In genomic region chr2:28958689-28959088, GRCh38 we compare ENCODE assay signal across 8 cellular contexts. TPM values are rescaled to one million over a fixed set of nuclear protein-coding genes. Genes with fewer than 3 reads are reported as not detected.
DNase-seq lines count a peak whose midpoint lies in the region; ATAC-seq and TF ChIP-seq lines count a peak whose summit lies in the region.

No MANE protein-coding gene starts in this region.

- H3K27me3 Mint-ChIP-seq in Caco-2 (ENCODE audit: insufficient read depth, unreplicated experiment) = no peaks in the 10 kb centered on the region
- H3K27me3 Mint-ChIP-seq in naive B cell = no peaks in the 10 kb centered on the region

- H3K9me3 ChIP-seq in Caco-2 (no peaks in the 10 kb centered on the region), esophagus squamous epithelium (no peaks in the 10 kb centered on the region), vagina (no peaks in the 10 kb centered on the region)

- H3K4me3 ChIP-seq in Caco-2 (ENCODE audit: low read depth, low read length) = no peak overlapping the region
- no peak overlapping the region for H3K4me3 ChIP-seq in HFF-Myc (replicated peaks; ENCODE audit: low read depth, low read length)
- no peak overlapping the region for H3K4me3 ChIP-seq in esophagus squamous epithelium
- H3K4me3 ChIP-seq in vagina = no peak overlapping the region

- H3K36me3 Mint-ChIP-seq in Caco-2 (ENCODE audit: insufficient read depth, unreplicated experiment) = no peaks in the 10 kb centered on the region
- no peaks in the 10 kb centered on the region for H3K36me3 Mint-ChIP-seq in naive B cell

- 10 to 11% methylated on average over 8 to 9 of the region's 9 CpGs for whole genome bisulfite sequencing in esophagus squamous epithelium, 2 donors

- H3K9me3 Mint-ChIP-seq in Caco-2 (ENCODE audit: unreplicated experiment) (no peaks in the 10 kb centered on the region), naive B cell (no peaks in the 10 kb centered on the region)

- no peaks in the 10 kb centered on the region for H3K4me1 ChIP-seq in Caco-2
- H3K4me1 ChIP-seq in esophagus squamous epithelium = peaks cover 0 to 12% (median 4%) of the 10 kb centered on the region in 3 donors
- no peaks in the 10 kb centered on the region for H3K4me1 ChIP-seq in vagina

- no peaks in the 10 kb centered on the region for H3K4me1 Mint-ChIP-seq in Caco-2 (ENCODE audit: low read depth, unreplicated experiment)
- peaks cover 0 to 4% (median 2%) of the 10 kb centered on the region in 3 donors for H3K4me1 Mint-ChIP-seq in naive B cell

- peak; percentile 25 to 38 for ATAC-seq in naive B cell (ENCODE audit: low read depth in 2 of 2)
- ATAC-seq in GM21825 (IDR thresholded peaks at IDR 0.05; ENCODE audit: unreplicated experiment) = no peak

- CTCF ChIA-PET in Caco-2 (lab: Charles Lee) = interaction anchor here (0.7 to 1.2 kb wide), 6 partner anchors 38 to 1695 kb away, joined by 3 to 6 read pairs (median 3); no protein-coding TSS in a partner anchor

- H3K27ac ChIP-seq in esophagus squamous epithelium = no peak overlapping the region
- H3K27ac ChIP-seq in vagina = no peak overlapping the region

- H3K36me3 ChIP-seq in Caco-2 (ENCODE audit: control insufficient read depth, insufficient read depth, low read length) (no peaks in the 10 kb centered on the region), esophagus squamous epithelium (no peaks in the 10 kb centered on the region), vagina (no peaks in the 10 kb centered on the region)

- TF ChIP-seq POLR2A in esophagus squamous epithelium (IDR thresholded peaks at IDR 0.05) = no peak
- no peak for TF ChIP-seq POLR2A in vagina (IDR thresholded peaks at IDR 0.05)

- H3K27me3 ChIP-seq in Caco-2 (replicated peaks; ENCODE audit: control insufficient read depth, insufficient read depth, low read length) (no peaks in the 10 kb centered on the region), esophagus squamous epithelium (no peaks in the 10 kb centered on the region), vagina (no peaks in the 10 kb centered on the region)

- DNase-seq in Caco-2 (peak; percentile 69 to 77), HFF-Myc (ENCODE audit: extremely low read depth, low read depth) (peak; percentile 52), NCI-H510A (lab: John Stamatoyannopoulos, UW) (peak; percentile 33), esophagus squamous epithelium (lab: John Stamatoyannopoulos, UW) (no peak), naive B cell (peak; percentile 18), vagina (ENCODE audit: extremely low spot score in 2 of 2) (no peak)
- peak; percentile 13 to 34 for DNase-seq in activated CD4-positive, alpha-beta T cell treated with anti-CD3 and anti-CD28 coated beads, Interleukin-2, amount 50 U/mL, for 48 hours

- no TSS peak for BruUV-seq in Caco-2 (replicated peaks; lab: Mats Ljungman, UMichigan)

- H3K4me3 Mint-ChIP-seq in Caco-2 (ENCODE audit: unreplicated experiment) (no peak overlapping the region), naive B cell (no peak overlapping the region)

- intact Hi-C loops in Caco-2 (cut with micrococcal nuclease; ENCODE audit: unreplicated experiment) (loop anchor here (1.0 to 2.0 kb wide), 5 partner anchors 55 to 882 kb away; no protein-coding TSS in a partner anchor), esophagus squamous epithelium (cut with DNase I) (loop anchor here (5.0 kb wide), 1 partner anchor 239 kb away; no protein-coding TSS in a partner anchor), vagina (cut with DNase I) (loop anchor here (5.0 kb wide), 1 partner anchor 419 kb away; no protein-coding TSS in a partner anchor)

- POLR2A ChIA-PET in Caco-2 (lab: Charles Lee) = no interaction called here

- TF ChIP-seq CTCF in Caco-2 (IDR thresholded peaks at IDR 0.05; ENCODE audit: insufficient read depth in 1 of 2, low read depth in 1 of 2, low read length in 1 of 2, severe bottlenecking in 1 of 2, unreplicated experiment in 1 of 2) = peak; percentile 50 to 68
- TF ChIP-seq CTCF in HFF-Myc (IDR thresholded peaks at IDR 0.05; ENCODE audit: low read depth, low read length, missing control alignments) = peak; percentile 48
- TF ChIP-seq CTCF in esophagus squamous epithelium (IDR thresholded peaks at IDR 0.05) = peak; percentile 62 to 81 (median 72)
- TF ChIP-seq CTCF in vagina (IDR thresholded peaks at IDR 0.05) = peak; percentile 39 to 69 (median 66)

- H3K27ac Mint-ChIP-seq in Caco-2 (ENCODE audit: unreplicated experiment) (no peak overlapping the region), naive B cell (no peak overlapping the region)

RNA-seq across cellular contexts. Expression of gene TOGARAM2, which starts 22.4 kb away (rescaled TPM):
- 0.61 and 1.3 TPM in 2 replicates for total RNA-seq in Caco-2 (2022)
- total RNA-seq in esophagus squamous epithelium = under 1 TPM in 3 of 4 donors, not detected in 1; 0.03 to 0.76 (median 0.48) TPM
- polyA plus RNA-seq in naive B cell (ENCODE audit: low read depth in 6 of 6) = under 1 TPM in 1 of 6 donors, not detected in 5; 0.14 TPM
- under 0.01 TPM for total RNA-seq in vagina

Comparison
In these comparisons a context has a peak if more than half of its experiments do, and no peak if none do; other contexts are left out.
1. DNase-seq: peak in Caco-2 (2 of 2), HFF-Myc (single experiment), NCI-H510A (single experiment), activated CD4-positive, alpha-beta T cell treated with anti-CD3 and anti-CD28 coated beads, Interleukin-2, amount 50 U/mL, for 48 hours (2 of 2) and naive B cell (single experiment); none in esophagus squamous epithelium (single experiment) and vagina (0 of 2).
2. Peak in every context shown above with its lines, with median percentiles within 50 percentile points of each other: CTCF ChIP-seq.